In genomic region chr11:69048718-69049489, GRCh38 we compare ENCODE assay signal across 8 cellular contexts. TPM values are rescaled to one million over a fixed set of nuclear protein-coding genes. Genes with fewer than 3 reads are reported as not detected.
DNase-seq lines count a peak whose midpoint lies in the region; ATAC-seq and TF ChIP-seq lines count a peak whose summit lies in the region.

Gene TPCN2, plus strand, starts transcription at chr11:69048932. Its CDS starts 66 bp downstream, at chr11:69048998.

- TF ChIP-seq CTCF in activated B cell treated with CpG ODN at 0.5 μM for 24 hours (IDR thresholded peaks at IDR 0.05) = no peak
- no peak for TF ChIP-seq CTCF in cardiac fibroblast (IDR thresholded peaks at IDR 0.05; ENCODE audit: low read depth, low read length)
- peak in 1 of 11 experiments; percentile 39 for TF ChIP-seq CTCF in spleen (IDR thresholded peaks at IDR 0.05 in 8 of 11, conservative IDR thresholded peaks at IDR 0.05 in 3 of 11)

- H3K27me3 Mint-ChIP-seq in activated B cell treated with CpG ODN at 0.5 μM for 24 hours = peaks cover 8% of the 10 kb centered on the region

- peak within 1 kb of the TSS; percentile 74 to 97 (median 92) for H3K27ac ChIP-seq in spleen

- no peaks in the 10 kb centered on the region for H3K27me3 ChIP-seq in spleen (replicated peaks in 1 of 7)

- CTCF ChIA-PET in activated B cell treated with CpG ODN at 0.5 μM for 24 hours (lab: Charles Lee) = interaction anchor here (1.4 kb wide), 1 partner anchor 594 kb away, joined by 5 read pairs; no protein-coding TSS in a partner anchor

- POLR2A ChIA-PET in activated B cell treated with CpG ODN at 0.5 μM for 24 hours (lab: Charles Lee) = interaction anchor here (0.9 to 1.0 kb wide), 2 partner anchors 8 to 249 kb away, joined by 4 read pairs; no protein-coding TSS in a partner anchor

- H3K4me3 Mint-ChIP-seq in activated B cell treated with CpG ODN at 0.5 μM for 24 hours = peak within 1 kb of the TSS; percentile 81

- H3K27ac Mint-ChIP-seq in activated B cell treated with CpG ODN at 0.5 μM for 24 hours = peak within 1 kb of the TSS; percentile 70

- WGBS in spleen, 5 donors = 0 to 1% (median 1%) methylated on average over 24 to 76 of the region's 76 CpGs

- H3K4me1 ChIP-seq in spleen = peaks cover 11 to 74% (median 50%) of the 10 kb centered on the region in 6 donors

- peak within 1 kb of the TSS; percentile 71 to 84 for H3K4me3 ChIP-seq in cardiac fibroblast (replicated peaks in 1 of 2; ENCODE audit: low read depth in 2 of 2, low read length in 2 of 2)
- H3K4me3 ChIP-seq in spleen = peak within 1 kb of the TSS; percentile 52 to 84 (median 76)

- DNase-seq in AG08396 (ENCODE audit: low spot score) = peak; percentile 99
- peak; percentile 93 for DNase-seq in NCI-H345 (lab: John Stamatoyannopoulos, UW)
- DNase-seq in activated B cell treated with CpG ODN at 0.5 μM for 24 hours = peak; percentile 89
- DNase-seq in cardiac fibroblast (ENCODE audit: low read depth in 2 of 2) = peak; percentile 94 to 98
- DNase-seq in inferior parietal cortex (ENCODE audit: extremely low spot score) = peak; percentile 92
- DNase-seq in spleen = peak; percentile 97

- in situ Hi-C loops in GM18951 (cut with MboI; ENCODE audit: low sequenced_read_pairs, unreplicated experiment) = no loop called here

- intact Hi-C loops in activated B cell treated with CpG ODN at 0.5 μM for 24 hours (cut with micrococcal nuclease) = loop anchor here (1.0 to 5.0 kb wide), 6 partner anchors 7 to 594 kb away; partner anchors contain the start of genes IGHMBP2, MRPL21 and TESMIN
- intact Hi-C loops in spleen (cut with DNase I; ENCODE audit: low total_unique reads) = no loop called here

- peaks cover 47% of the 10 kb centered on the region for H3K4me1 Mint-ChIP-seq in activated B cell treated with CpG ODN at 0.5 μM for 24 hours

- H3K36me3 Mint-ChIP-seq in activated B cell treated with CpG ODN at 0.5 μM for 24 hours (ENCODE audit: low read depth) = peaks cover 3% of the 10 kb centered on the region

- ATAC-seq in HG03196 (IDR thresholded peaks at IDR 0.05; ENCODE audit: unreplicated experiment) (peak; percentile 77), activated B cell treated with CpG ODN at 0.5 μM for 24 hours (ENCODE audit: low read depth) (peak; percentile 99)

- peaks cover 0 to 8% (median 3%) of the 10 kb centered on the region in 6 donors for H3K36me3 ChIP-seq in spleen

- peak; percentile 84 for TF ChIP-seq POLR2A in GM18951 (IDR thresholded peaks at IDR 0.05; ENCODE audit: extremely low read depth, insufficient read depth, insufficient read length)
- TF ChIP-seq POLR2A in spleen (IDR thresholded peaks at IDR 0.05) = no peak

- no peaks in the 10 kb centered on the region for H3K9me3 Mint-ChIP-seq in activated B cell treated with CpG ODN at 0.5 μM for 24 hours

- H3K9me3 ChIP-seq in spleen = no peaks in the 10 kb centered on the region

RNA-seq across cellular contexts. Expression of gene TPCN2, which starts in this region (rescaled TPM):
- 29.1 and 35.4 TPM in 2 replicates for total RNA-seq in activated B cell treated with CpG ODN at 0.5 μM for 24 hours
- 10 to 100 TPM; 12.4 to 30.4 (median 27.0) TPM for total RNA-seq in spleen
- 10 to 100 TPM in 1 of 3 donors, 1 to 10 TPM in 2; 3.6 to 12.2 (median 8.5) TPM for polyA plus RNA-seq in spleen

Comparison
In these comparisons a context has a peak if more than half of its experiments do, and no peak if none do; other contexts are left out.
1. Peak in every context shown above with its lines: DNase-seq, ATAC-seq, H3K4me3 ChIP-seq and H3K27ac ChIP-seq.